12 cellular contexts compared by ENCODE assay signal in the genomic region with DNA sequence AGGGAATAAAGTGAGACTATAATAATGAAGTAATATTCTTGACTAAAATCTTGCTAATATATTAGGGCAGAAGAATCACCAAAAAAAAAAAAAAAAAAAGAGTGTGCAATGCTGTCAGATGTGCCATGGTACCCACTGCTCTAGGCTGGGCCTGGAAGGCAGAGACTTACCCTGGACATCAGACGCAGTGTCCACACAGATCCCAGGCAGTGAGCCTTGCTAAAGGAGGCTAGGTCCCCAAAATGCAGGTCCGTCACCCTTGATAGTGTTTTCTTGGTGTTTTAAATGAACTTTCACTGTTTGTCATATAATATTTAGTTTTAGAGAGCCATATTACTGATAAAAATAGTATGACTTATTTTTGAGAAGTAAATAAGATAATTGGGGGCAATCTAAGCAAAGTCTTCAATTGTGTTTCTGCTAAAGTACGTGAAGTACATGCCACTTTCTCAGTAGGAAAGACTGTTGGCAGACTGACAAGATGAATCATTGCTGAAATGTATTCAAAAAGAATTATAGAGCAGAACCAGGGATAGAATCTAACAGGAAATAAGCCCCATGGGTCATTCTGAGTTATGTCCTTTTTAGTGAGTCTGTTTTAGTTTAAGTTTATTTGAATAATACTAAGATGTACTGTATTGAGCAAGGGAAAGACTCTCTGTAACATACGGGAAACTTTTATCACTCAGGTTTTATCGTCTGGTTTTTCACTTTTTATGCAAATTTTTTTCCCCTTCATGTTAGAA.
DNase-seq lines count a peak whose midpoint lies in the region; ATAC-seq and TF ChIP-seq lines count a peak whose summit lies in the region.
"Had no signal": no experiment of that assay in that cellular context is flagged by ENCODE, and none has a peak within 500 bp of the region (broad histone marks: within the 10 kb centered on the region; RNA-seq: fewer than 3 reads in every experiment).

No MANE protein-coding gene starts in this region.

- H2BK5ac ChIP-seq in H9 (ENCODE audit: insufficient read length, low read length) = no peak overlapping the region

- H3K56ac ChIP-seq in H9 (ENCODE audit: insufficient read length, low read depth, low read length) = no peak overlapping the region

- H2BK20ac ChIP-seq in H9 (ENCODE audit: low read depth, low read length, poor library complexity, severe bottlenecking) = no peak overlapping the region

- no peaks in the 10 kb centered on the region for H3K79me2 ChIP-seq in H9 (ENCODE audit: insufficient read depth, low read length)

- no peak for TF ChIP-seq CTCF in nephron progenitor cell (IDR thresholded peaks at IDR 0.05)
- TF ChIP-seq CTCF in H9 (conservative IDR thresholded peaks at IDR 0.05) = no peak
- no peak for TF ChIP-seq CTCF in Peyer's patch (IDR thresholded peaks at IDR 0.05)

- no peak overlapping the region for H2AK5ac ChIP-seq in H9 (ENCODE audit: insufficient read length, low read length)

- no CpG with 5 or more reads among the region's 5 CpGs for WGBS in H9 (ENCODE audit: extremely low coverage, insufficient read length, low lambda C conversion rate)

- DNase-seq in AG08395 (ENCODE audit: low spot score) (peak; percentile 80), adipocyte (ENCODE audit: low read depth) (peak; percentile 97), inferior parietal cortex (ENCODE audit: extremely low spot score) (peak; percentile 68), nephron progenitor cell (no peak), H9 (no peak), Peyer's patch (no peak)
- no peak for DNase-seq in activated effector memory CD4-positive, alpha-beta T cell treated with Interleukin-2 at 50 U/mL for 16 hours
- DNase-seq: activated CD8-positive, alpha-beta memory T cell treated with anti-CD3 and anti-CD28 coated beads, Interleukin-2, amount 50 U/mL, for 48 hours; left ventricle myocardium inferior had no signal

- no peaks in the 10 kb centered on the region for H3K79me1 ChIP-seq in H9 (ENCODE audit: insufficient read depth, low read depth, low read length, poor library complexity, severe bottlenecking)

- no peak overlapping the region for H4K5ac ChIP-seq in H9 (ENCODE audit: insufficient read length, low read depth, low read length)

- H3T11ph ChIP-seq in H9 (ENCODE audit: low read length) = no peak overlapping the region

- no peaks in the 10 kb centered on the region for H3K4me1 Mint-ChIP-seq in nephron progenitor cell
- no peaks in the 10 kb centered on the region for H3K4me1 Mint-ChIP-seq in H9

- H3K23me2 ChIP-seq in H9 (ENCODE audit: insufficient read length, low read depth, low read length, poor library complexity, severe bottlenecking) = no peaks in the 10 kb centered on the region

- H3K18ac ChIP-seq in H9 (ENCODE audit: insufficient read length, low read depth, low read length) = no peak overlapping the region

- peak overlapping the region; percentile 27 for H3K4me3 ChIP-seq in adipocyte (ENCODE audit: low read length)
- no peak overlapping the region for H3K4me3 ChIP-seq in Peyer's patch
- H3K4me3 ChIP-seq: left ventricle myocardium inferior, skin epidermis had no signal

- TF ChIP-seq POLR2A in Peyer's patch (IDR thresholded peaks at IDR 0.05) = no peak

- H3K27ac Mint-ChIP-seq in nephron progenitor cell (no peak overlapping the region), H9 (no peak overlapping the region)
- H3K27ac Mint-ChIP-seq: stimulated activated naive CD8-positive, alpha-beta T cell treated with anti-CD3 and anti-CD28 coated beads, Interleukin-15, Interleukin-2, amounts not matched to agents 100 ng/mL and 50 ng/mL, for 24 hours had no signal

- H3K27ac ChIP-seq in H9 (ENCODE audit: insufficient read length, low read depth, low read length) (no peak overlapping the region), Peyer's patch (no peak overlapping the region)
- H3K27ac ChIP-seq: left ventricle myocardium inferior had no signal

- H3K9ac ChIP-seq in adipocyte (ENCODE audit: low read length) = peak overlapping the region; percentile 30
- H3K9ac ChIP-seq in H9 (ENCODE audit: extremely low read depth, insufficient read length, low read length) = no peak overlapping the region

- H3K9me3 ChIP-seq in adipocyte (ENCODE audit: control insufficient read depth, low read length) (no peaks in the 10 kb centered on the region), H9 (ENCODE audit: control insufficient read depth, low read depth, low read length) (no peaks in the 10 kb centered on the region), Peyer's patch (no peaks in the 10 kb centered on the region)

- H3K36me3 Mint-ChIP-seq in nephron progenitor cell (ENCODE audit: low read depth) (no peaks in the 10 kb centered on the region), H9 (ENCODE audit: insufficient read depth in 1 of 3, low read depth in 3 of 3) (no peaks in the 10 kb centered on the region)

- no peak overlapping the region for H3K14ac ChIP-seq in H9 (ENCODE audit: insufficient read depth, low read length)

- H3K27me3 ChIP-seq in adipocyte (replicated peaks; ENCODE audit: control insufficient read depth, insufficient read depth, low read length) (no peaks in the 10 kb centered on the region), H9 (ENCODE audit: insufficient read depth, low read length) (no peaks in the 10 kb centered on the region), Peyer's patch (no peaks in the 10 kb centered on the region)

- H2BK15ac ChIP-seq in H9 (ENCODE audit: low read depth, low read length) = no peak overlapping the region

- H3K27me3 Mint-ChIP-seq in nephron progenitor cell (ENCODE audit: low read depth, poor library complexity) (no peaks in the 10 kb centered on the region), H9 (ENCODE audit: low read depth) (no peaks in the 10 kb centered on the region)
- H3K27me3 Mint-ChIP-seq: stimulated activated naive CD8-positive, alpha-beta T cell treated with anti-CD3 and anti-CD28 coated beads, Interleukin-15, Interleukin-2, amounts not matched to agents 100 ng/mL and 50 ng/mL, for 24 hours had no signal

- no peak overlapping the region for H2BK120ac ChIP-seq in H9 (ENCODE audit: low read depth, low read length, poor library complexity, severe bottlenecking)

- no peak overlapping the region for H2BK12ac ChIP-seq in H9 (ENCODE audit: insufficient read length, low read depth, low read length)

- peaks cover 34% of the 10 kb centered on the region for H3K4me1 ChIP-seq in adipocyte (ENCODE audit: control insufficient read depth, insufficient read depth, low read length)
- H3K4me1 ChIP-seq in H9 (ENCODE audit: insufficient read depth, low read length) = no peaks in the 10 kb centered on the region
- H3K4me1 ChIP-seq in Peyer's patch = no peaks in the 10 kb centered on the region

- H3K4me3 Mint-ChIP-seq in nephron progenitor cell (no peak overlapping the region), H9 (no peak overlapping the region)
- H3K4me3 Mint-ChIP-seq: stimulated activated naive CD8-positive, alpha-beta T cell treated with anti-CD3 and anti-CD28 coated beads, Interleukin-15, Interleukin-2, amounts not matched to agents 100 ng/mL and 50 ng/mL, for 24 hours had no signal

- ATAC-seq in HG02798 (IDR thresholded peaks at IDR 0.05; ENCODE audit: poor library complexity, unreplicated experiment) = peak; percentile 39

- no peak overlapping the region for H3K4ac ChIP-seq in H9 (ENCODE audit: low read depth, low read length)

- H3K9me3 Mint-ChIP-seq in nephron progenitor cell = no peaks in the 10 kb centered on the region
- H3K9me3 Mint-ChIP-seq in H9 = no peaks in the 10 kb centered on the region; a peak in 1 of 5 replicates

- H3K36me3 ChIP-seq in adipocyte (ENCODE audit: control insufficient read depth, insufficient read depth, low read length, severe bottlenecking) (no peaks in the 10 kb centered on the region), Peyer's patch (no peaks in the 10 kb centered on the region)
- H3K36me3 ChIP-seq: left ventricle myocardium inferior had no signal

- H4K91ac ChIP-seq in H9 (ENCODE audit: insufficient read length, low read depth, low read length) = no peak overlapping the region

- no peak overlapping the region for H3K23ac ChIP-seq in H9 (ENCODE audit: insufficient read length, low read depth, low read length)

- no peak overlapping the region for H3K4me2 ChIP-seq in H9 (ENCODE audit: insufficient read depth, insufficient read length, low read length)

- H2AFZ ChIP-seq in H9 (ENCODE audit: low read length) = no peak overlapping the region

- H4K8ac ChIP-seq in H9 (replicated peaks; ENCODE audit: insufficient read length, low read depth, low read length) = no peak overlapping the region

- no peaks in the 10 kb centered on the region for H4K20me1 ChIP-seq in H9 (ENCODE audit: control insufficient read depth, insufficient read depth, insufficient read length)

Comparison
In these comparisons a context has a peak if more than half of its experiments do, and no peak if none do; other contexts are left out.
1. DNase-seq: peak in AG08395 (single experiment), adipocyte (single experiment) and inferior parietal cortex (single experiment); none in nephron progenitor cell (single experiment), H9 (single experiment), Peyer's patch (0 of 3) and activated effector memory CD4-positive, alpha-beta T cell treated with Interleukin-2 at 50 U/mL for 16 hours (single experiment).